Comparison of ENCODE assay signal across 10 cellular contexts in genomic region chr2:110674620-110675555, GRCh38. TPM values are rescaled to one million over a fixed set of nuclear protein-coding genes. Genes with fewer than 3 reads are reported as not detected.
DNase-seq lines count a peak whose midpoint lies in the region; ATAC-seq and TF ChIP-seq lines count a peak whose summit lies in the region.
"Had no signal": no experiment of that assay in that cellular context is flagged by ENCODE, and none has a peak within 500 bp of the region (broad histone marks: within the 10 kb centered on the region; RNA-seq: fewer than 3 reads in every experiment).

No MANE protein-coding gene starts in this region.

- CTCF ChIA-PET in activated CD4-positive, alpha-beta T cell treated with anti-CD3 and anti-CD28 coated beads for 36 hours (lab: Charles Lee): interaction anchor here (1.3 kb wide), 1 partner anchor 80 kb away, joined by 3 read pairs; no protein-coding TSS in a partner anchor
- CTCF ChIA-PET in WTC11 (lab: Charles Lee): interaction anchor here (2.2 kb wide), 1 partner anchor 80 kb away, joined by 16 read pairs; no protein-coding TSS in a partner anchor

- TF ChIP-seq CTCF in WTC11 (IDR thresholded peaks at IDR 0.05): no peak
- TF ChIP-seq CTCF in ovary (IDR thresholded peaks at IDR 0.05): no peak

- intact Hi-C loops in activated CD4-positive, alpha-beta T cell treated with anti-CD3 and anti-CD28 coated beads for 36 hours (cut with DNase I, micrococcal nuclease): loop anchor here (5.0 to 10.0 kb wide), 5 partner anchors 37 to 470 kb away; partner anchors contain the start of genes BCL2L11 (in 1 of the 2) and NPHP1 (in 1 of the 2)
- intact Hi-C loops in ovary (cut with DNase I): no loop called here

- H3K9me3 Mint-ChIP-seq in activated CD4-positive, alpha-beta T cell treated with anti-CD3 and anti-CD28 coated beads for 36 hours (ENCODE audit: low read depth): no peaks in the 10 kb centered on the region
- H3K9me3 Mint-ChIP-seq in WTC11: no peaks in the 10 kb centered on the region

- DNase-seq in activated CD4-positive, alpha-beta T cell treated with anti-CD3 and anti-CD28 coated beads for 36 hours: peak; percentile 16
- no peak for DNase-seq in activated CD4-positive, alpha-beta T cell treated with anti-CD3 and anti-CD28 coated beads, Interleukin-2, amount 50 U/mL, for 4 hours
- DNase-seq in KBM-7 (peak; percentile 73), WTC11 (ENCODE audit: low spot score) (no peak), islet precursor cell (peak; percentile 69), DMS153 treated with DMSO at 0.1 percent for 48 hours (lab: John Stamatoyannopoulos, UW; ENCODE audit: unreplicated experiment) (no peak), ovary (no peak)

- TF ChIP-seq EP300 in ovary (IDR thresholded peaks at IDR 0.05): no peak

- H3K9me3 ChIP-seq in ovary: no peaks in the 10 kb centered on the region

- in situ Hi-C loops in KBM-7 (cut with MboI; ENCODE audit: low pct_unique_long_range_greater_than_20kb, low sequenced_read_pairs): no loop called here

- H3K36me3 Mint-ChIP-seq in activated CD4-positive, alpha-beta T cell treated with anti-CD3 and anti-CD28 coated beads for 36 hours (ENCODE audit: low read depth): peaks cover 41% of the 10 kb centered on the region
- peaks cover 47% of the 10 kb centered on the region for H3K36me3 Mint-ChIP-seq in WTC11

- H3K27me3 Mint-ChIP-seq in activated CD4-positive, alpha-beta T cell treated with anti-CD3 and anti-CD28 coated beads for 36 hours: peaks cover 4% of the 10 kb centered on the region
- peaks cover 13% of the 10 kb centered on the region for H3K27me3 Mint-ChIP-seq in WTC11 (ENCODE audit: low read depth)

- peak overlapping the region; percentile 22 for H3K4me3 Mint-ChIP-seq in activated CD4-positive, alpha-beta T cell treated with anti-CD3 and anti-CD28 coated beads for 36 hours
- H3K4me3 Mint-ChIP-seq in WTC11: peak overlapping the region; percentile 36

- ATAC-seq in activated CD4-positive, alpha-beta T cell treated with anti-CD3 and anti-CD28 coated beads for 36 hours: peak; percentile 14
- ATAC-seq in GM21786 (IDR thresholded peaks at IDR 0.05; ENCODE audit: unreplicated experiment): peak; percentile 90
- peak; percentile 11; the same call in 1 of the 2 replicates for ATAC-seq in WTC11

- no peak overlapping the region for H3K4me3 ChIP-seq in ovary

- no peak for TF ChIP-seq POLR2A in ovary (IDR thresholded peaks at IDR 0.05)

- H3K4me1 ChIP-seq in ovary (ENCODE audit: insufficient read depth): peaks cover 7% of the 10 kb centered on the region

- WGBS in ovary, 3 donors: 18 to 26% (median 22%) methylated on average over 7 of the region's 7 CpGs

- POLR2A ChIA-PET in activated CD4-positive, alpha-beta T cell treated with anti-CD3 and anti-CD28 coated beads for 36 hours (lab: Charles Lee): no interaction called here
- POLR2A ChIA-PET in WTC11 (lab: Charles Lee): no interaction called here

- no peak overlapping the region for H3K27ac ChIP-seq in ovary

- H3K27me3 ChIP-seq in ovary: no peaks in the 10 kb centered on the region

- no peaks in the 10 kb centered on the region for H3K36me3 ChIP-seq in ovary

- peaks cover 30% of the 10 kb centered on the region for H3K4me1 Mint-ChIP-seq in activated CD4-positive, alpha-beta T cell treated with anti-CD3 and anti-CD28 coated beads for 36 hours
- H3K4me1 Mint-ChIP-seq in WTC11: peaks cover 36% of the 10 kb centered on the region

- H3K27ac Mint-ChIP-seq in activated CD4-positive, alpha-beta T cell treated with anti-CD3 and anti-CD28 coated beads for 36 hours: peak overlapping the region; percentile 17
- H3K27ac Mint-ChIP-seq in WTC11: peak overlapping the region; percentile 69

TF ChIP-seq in WTC11, 78 proteins besides CTCF, POLR2A, EP300 and RAD21:
- TF ChIP-seq PRDM15 (CRISPR knock-in tag; IDR thresholded peaks at IDR 0.05): no peak
- peak; percentile 46; the same call in 1 of the 2 replicates for TF ChIP-seq USF2 (CRISPR knock-in tag; IDR thresholded peaks at IDR 0.05)

RNA-seq across cellular contexts. Expression of gene BUB1, which starts 3.0 kb away (rescaled TPM):
- total RNA-seq in activated CD4-positive, alpha-beta T cell treated with anti-CD3 and anti-CD28 coated beads for 36 hours: 100 to 1,000 TPM in 1 of 2 experiments, 10 to 100 TPM in 1; 93.5 to 115 TPM
- total RNA-seq in WTC11 (2021) (115 to 118 TPM (median 116 TPM) in 3 replicates), ovary (1 to 10 TPM in 2 of 7 donors, under 1 TPM in 5; 0.17 to 1.8 (median 0.72) TPM)
- 1 to 10 TPM; 1.4 to 2.3 TPM for polyA plus RNA-seq in ovary

RNA-seq across cellular contexts. Expression of gene ACOXL, which starts 57.5 kb away (rescaled TPM):
- under 1 TPM in 1 of 2 experiments, not detected in 1; 0.23 TPM for total RNA-seq in activated CD4-positive, alpha-beta T cell treated with anti-CD3 and anti-CD28 coated beads for 36 hours
- total RNA-seq in WTC11 (2021) (14.6 to 15.8 TPM (median 14.9 TPM) in 3 replicates), ovary (under 1 TPM in 4 of 7 donors, not detected in 3; 0.17 to 0.24 (median 0.23) TPM)
- under 1 TPM in 1 of 2 donors, not detected in 1; 0.31 TPM for polyA plus RNA-seq in ovary
- total RNA-seq: dermis microvascular lymphatic vessel endothelial cell, temporal lobe had no signal

Comparison
In these comparisons a context has a peak if more than half of its experiments do, and no peak if none do; other contexts are left out.
1. DNase-seq: peak in activated CD4-positive, alpha-beta T cell treated with anti-CD3 and anti-CD28 coated beads for 36 hours (single experiment), KBM-7 (single experiment) and islet precursor cell (single experiment); none in activated CD4-positive, alpha-beta T cell treated with anti-CD3 and anti-CD28 coated beads, Interleukin-2, amount 50 U/mL, for 4 hours (0 of 2), WTC11 (single experiment), DMS153 treated with DMSO at 0.1 percent for 48 hours (single experiment) and ovary (0 of 5).
2. ATAC-seq: peak in every context shown above with its lines; median percentile 90 in GM21786; 14 in activated CD4-positive, alpha-beta T cell treated with anti-CD3 and anti-CD28 coated beads for 36 hours; 11 in WTC11.
3. RNA of gene BUB1, which starts 3.0 kb away (total RNA-seq): 115 to 118 TPM in WTC11 and 93.5 to 115 TPM in activated CD4-positive, alpha-beta T cell treated with anti-CD3 and anti-CD28 coated beads for 36 hours; 0.17 to 1.8 TPM in ovary; every median in the first group is over 10 times any median in the second.
4. RNA of gene ACOXL, which starts 57.5 kb away (total RNA-seq): 14.6 to 15.8 TPM in WTC11; 0.23 TPM in activated CD4-positive, alpha-beta T cell treated with anti-CD3 and anti-CD28 coated beads for 36 hours and 0.17 to 0.24 TPM in ovary; every median in the first group is over 10 times any median in the second.
5. intact Hi-C loops: an anchor here in activated CD4-positive, alpha-beta T cell treated with anti-CD3 and anti-CD28 coated beads for 36 hours (5.0 to 10.0 kb wide); none called in ovary.